In the genomic region with DNA sequence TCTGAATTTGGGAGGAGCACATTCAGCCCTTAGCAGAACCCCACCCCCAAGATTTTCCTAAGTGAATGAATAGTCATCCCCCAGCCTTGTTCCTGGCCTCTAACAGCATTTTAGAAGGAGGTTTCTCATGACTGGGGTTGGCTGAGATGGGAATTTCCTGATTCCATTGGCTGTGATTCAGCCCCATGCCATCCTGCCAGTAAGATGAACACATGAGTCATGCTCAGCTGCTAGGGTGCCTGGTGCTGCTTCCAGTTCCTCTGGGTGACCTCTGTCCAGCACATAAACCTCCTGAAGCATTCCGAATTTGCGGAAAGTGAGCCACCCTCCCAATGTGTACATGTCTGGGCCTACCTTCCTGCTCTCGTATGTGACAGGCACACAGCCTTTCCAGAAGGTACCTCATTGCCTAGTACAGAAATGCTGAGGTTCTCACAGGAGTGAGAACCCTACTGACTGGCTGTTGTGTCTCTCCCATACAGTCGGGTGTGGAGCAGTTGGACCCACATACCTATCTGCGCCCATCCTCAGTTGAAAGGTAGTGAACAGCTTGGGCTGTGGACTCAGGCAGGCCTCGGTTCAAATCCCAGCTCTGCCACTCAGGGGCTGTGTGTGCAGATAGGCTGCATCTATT, we compare ENCODE assay signal across 11 cellular contexts.
DNase-seq lines count a peak whose midpoint lies in the region; ATAC-seq, FAIRE-seq and TF ChIP-seq lines count a peak whose summit lies in the region.
"Had no signal": no experiment of that assay in that cellular context is flagged by ENCODE, and none has a peak within 500 bp of the region (broad histone marks: within the 10 kb centered on the region; RNA-seq: fewer than 3 reads in every experiment).

No MANE protein-coding gene starts in this region.

- TF ChIP-seq CTCF in GM23338 (conservative IDR thresholded peaks at IDR 0.05; ENCODE audit: low read depth in 2 of 2): no peak
- TF ChIP-seq CTCF in psoas muscle (IDR thresholded peaks at IDR 0.05): no peak
- no peak for TF ChIP-seq CTCF in stomach (IDR thresholded peaks at IDR 0.05)

- H3K27me3 ChIP-seq in GM23338 (ENCODE audit: insufficient read depth): no peaks in the 10 kb centered on the region
- no peaks in the 10 kb centered on the region for H3K27me3 ChIP-seq in psoas muscle (ENCODE audit: insufficient read depth in 3 of 3, low read length in 2 of 3)
- H3K27me3 ChIP-seq in stomach: no peaks in the 10 kb centered on the region

- no peaks in the 10 kb centered on the region for H3K79me2 ChIP-seq in GM23338 (replicated peaks; ENCODE audit: insufficient read depth)

- 63 to 77% (median 70%) methylated on average over 6 of the region's 6 CpGs for WGBS in psoas muscle, 3 donors
- WGBS in stomach, 5 donors: 76 to 86% (median 83%) methylated on average over 6 of the region's 6 CpGs

- H3K27ac ChIP-seq in GM23338 (ENCODE audit: low read depth) (no peak overlapping the region), psoas muscle (no peak overlapping the region), stomach (no peak overlapping the region)

- H3K4me2 ChIP-seq in GM23338: no peak overlapping the region

- no peak overlapping the region; the same call in 1 of the 2 replicates for H3K27ac Mint-ChIP-seq in GM23338
- H3K27ac Mint-ChIP-seq: activated naive CD8-positive, alpha-beta T cell treated with anti-CD3 and anti-CD28 coated beads, Interleukin-2, amount 10 ng/mL, durations not matched to agents 7 days and 5 days had no signal

- no peaks in the 10 kb centered on the region for H3K36me3 Mint-ChIP-seq in GM23338 (ENCODE audit: low read depth)

- no peaks in the 10 kb centered on the region for H3K27me3 Mint-ChIP-seq in GM23338 (ENCODE audit: insufficient read depth, low read depth, poor library complexity)
- H3K27me3 Mint-ChIP-seq: activated naive CD8-positive, alpha-beta T cell treated with anti-CD3 and anti-CD28 coated beads, Interleukin-2, amount 10 ng/mL, durations not matched to agents 7 days and 5 days had no signal

- DNase-seq in GM23338 (ENCODE audit: low spot score) (no peak), SW480 (ENCODE audit: low spot score) (peak; percentile 74), foreskin melanocyte (peak; percentile 94), psoas muscle (no peak), GM12891 (ENCODE audit: insufficient read length, low spot score) (no peak), OCI-M1 (lab: John Stamatoyannopoulos, UW) (no peak), stomach (no peak)
- DNase-seq: activated naive CD8-positive, alpha-beta T cell treated with anti-CD3 and anti-CD28 coated beads, Interleukin-2, amount 10 ng/mL, durations not matched to agents 7 days and 5 days; NCI-H748 treated with DMSO at 0.1 percent for 48 hours; stimulated activated CD4-positive, alpha-beta T cell treated with anti-CD3 and anti-CD28 coated beads, Interleukin-15, amount 100 ng/mL, for 24 hours had no signal

- H3K9me2 ChIP-seq in GM23338 (ENCODE audit: insufficient read depth): no peaks in the 10 kb centered on the region

- no peak overlapping the region for H3K4me3 Mint-ChIP-seq in GM23338
- H3K4me3 Mint-ChIP-seq: activated naive CD8-positive, alpha-beta T cell treated with anti-CD3 and anti-CD28 coated beads, Interleukin-2, amount 10 ng/mL, durations not matched to agents 7 days and 5 days had no signal

- no peaks in the 10 kb centered on the region for H3K4me1 ChIP-seq in GM23338 (ENCODE audit: insufficient read depth)
- no peaks in the 10 kb centered on the region for H3K4me1 ChIP-seq in psoas muscle
- no peaks in the 10 kb centered on the region for H3K4me1 ChIP-seq in stomach

- H3K9me3 ChIP-seq in psoas muscle (no peaks in the 10 kb centered on the region), stomach (no peaks in the 10 kb centered on the region)

- intact Hi-C loops in psoas muscle (cut with DNase I) (no loop called here), stomach (cut with DNase I; ENCODE audit: low total_unique reads) (no loop called here)

- TF ChIP-seq EP300 in stomach (IDR thresholded peaks at IDR 0.05): no peak

- H3K36me3 ChIP-seq in GM23338 (ENCODE audit: insufficient read depth) (no peaks in the 10 kb centered on the region), psoas muscle (ENCODE audit: insufficient read depth in 1 of 2, low read depth in 1 of 2) (no peaks in the 10 kb centered on the region), stomach (no peaks in the 10 kb centered on the region)

- peak; percentile 42; the same call in 2 of the 3 replicates for ATAC-seq in GM23338
- ATAC-seq in psoas muscle: peak; percentile 34 to 84 (median 39)
- ATAC-seq in GM18519 (IDR thresholded peaks at IDR 0.05; ENCODE audit: low FRiP score, unreplicated experiment): no peak

- no peak overlapping the region for H2AFZ ChIP-seq in GM23338

- no peaks in the 10 kb centered on the region for H4K20me1 ChIP-seq in GM23338 (replicated peaks; ENCODE audit: insufficient read depth)

- no peaks in the 10 kb centered on the region for H3F3A ChIP-seq in GM23338 (replicated peaks; ENCODE audit: low read depth)

- no peak for FAIRE-seq in GM12891 (lab: Jason Lieb, UNC)

- H3K4me3 ChIP-seq in GM23338: no peak overlapping the region
- H3K4me3 ChIP-seq in psoas muscle: no peak overlapping the region
- no peak overlapping the region for H3K4me3 ChIP-seq in stomach

- TF ChIP-seq POLR2A in GM12891 (IDR thresholded peaks at IDR 0.05; ENCODE audit: low read depth, low read length) (no peak), stomach (IDR thresholded peaks at IDR 0.05) (no peak)

- H3K4me1 Mint-ChIP-seq in GM23338: peaks cover 3% of the 10 kb centered on the region; the same call in 2 of the 3 replicates

- H3K9me3 Mint-ChIP-seq in GM23338: no peaks in the 10 kb centered on the region
- H3K9me3 Mint-ChIP-seq: activated naive CD8-positive, alpha-beta T cell treated with anti-CD3 and anti-CD28 coated beads, Interleukin-2, amount 10 ng/mL, durations not matched to agents 7 days and 5 days had no signal

TF ChIP-seq in GM23338, 12 proteins besides CTCF, POLR2A, EP300 and RAD21:
- no peak for TF ChIP-seq JUNB (IDR thresholded peaks at IDR 0.05; ENCODE audit: unreplicated experiment)
- TF ChIP-seq, protein P1, sequence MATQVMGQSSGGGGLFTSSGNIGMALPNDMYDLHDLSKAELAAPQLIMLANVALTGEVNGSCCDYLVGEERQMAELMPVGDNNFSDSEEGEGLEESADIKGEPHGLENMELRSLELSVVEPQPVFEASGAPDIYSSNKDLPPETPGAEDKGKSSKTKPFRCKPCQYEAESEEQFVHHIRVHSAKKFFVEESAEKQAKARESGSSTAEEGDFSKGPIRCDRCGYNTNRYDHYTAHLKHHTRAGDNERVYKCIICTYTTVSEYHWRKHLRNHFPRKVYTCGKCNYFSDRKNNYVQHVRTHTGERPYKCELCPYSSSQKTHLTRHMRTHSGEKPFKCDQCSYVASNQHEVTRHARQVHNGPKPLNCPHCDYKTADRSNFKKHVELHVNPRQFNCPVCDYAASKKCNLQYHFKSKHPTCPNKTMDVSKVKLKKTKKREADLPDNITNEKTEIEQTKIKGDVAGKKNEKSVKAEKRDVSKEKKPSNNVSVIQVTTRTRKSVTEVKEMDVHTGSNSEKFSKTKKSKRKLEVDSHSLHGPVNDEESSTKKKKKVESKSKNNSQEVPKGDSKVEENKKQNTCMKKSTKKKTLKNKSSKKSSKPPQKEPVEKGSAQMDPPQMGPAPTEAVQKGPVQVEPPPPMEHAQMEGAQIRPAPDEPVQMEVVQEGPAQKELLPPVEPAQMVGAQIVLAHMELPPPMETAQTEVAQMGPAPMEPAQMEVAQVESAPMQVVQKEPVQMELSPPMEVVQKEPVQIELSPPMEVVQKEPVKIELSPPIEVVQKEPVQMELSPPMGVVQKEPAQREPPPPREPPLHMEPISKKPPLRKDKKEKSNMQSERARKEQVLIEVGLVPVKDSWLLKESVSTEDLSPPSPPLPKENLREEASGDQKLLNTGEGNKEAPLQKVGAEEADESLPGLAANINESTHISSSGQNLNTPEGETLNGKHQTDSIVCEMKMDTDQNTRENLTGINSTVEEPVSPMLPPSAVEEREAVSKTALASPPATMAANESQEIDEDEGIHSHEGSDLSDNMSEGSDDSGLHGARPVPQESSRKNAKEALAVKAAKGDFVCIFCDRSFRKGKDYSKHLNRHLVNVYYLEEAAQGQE (IDR thresholded peaks at IDR 0.05; ENCODE audit: unreplicated experiment): peak; percentile 63
TF ChIP-seq in GM23338: peak in this region for 1.

TF ChIP-seq in GM12891, 5 proteins besides CTCF, POLR2A, EP300 and RAD21:
- no peak for TF ChIP-seq SPI1 (IDR thresholded peaks at IDR 0.05; ENCODE audit: low read depth, low read length)
- no peak for TF ChIP-seq POLR2AphosphoS5 (IDR thresholded peaks at IDR 0.05; ENCODE audit: low read depth, low read length)
- no peak for TF ChIP-seq POU2F2 (IDR thresholded peaks at IDR 0.05; ENCODE audit: low read depth, low read length)
- TF ChIP-seq PAX5 (IDR thresholded peaks at IDR 0.05; ENCODE audit: insufficient read depth, low read length, severe bottlenecking): no peak
- TF ChIP-seq TAF1 (IDR thresholded peaks at IDR 0.05; ENCODE audit: low read depth, low read length): no peak
TF ChIP-seq in GM12891: peak in this region for 0.

Comparison
In these comparisons a context has a peak if more than half of its experiments do, and no peak if none do; other contexts are left out.
1. DNase-seq: peak in SW480 (single experiment) and foreskin melanocyte (single experiment); none in GM23338 (single experiment), psoas muscle (0 of 2), GM12891 (single experiment), OCI-M1 (single experiment) and stomach (single experiment).